2 cellular contexts compared by ENCODE assay signal in the genomic region with DNA sequence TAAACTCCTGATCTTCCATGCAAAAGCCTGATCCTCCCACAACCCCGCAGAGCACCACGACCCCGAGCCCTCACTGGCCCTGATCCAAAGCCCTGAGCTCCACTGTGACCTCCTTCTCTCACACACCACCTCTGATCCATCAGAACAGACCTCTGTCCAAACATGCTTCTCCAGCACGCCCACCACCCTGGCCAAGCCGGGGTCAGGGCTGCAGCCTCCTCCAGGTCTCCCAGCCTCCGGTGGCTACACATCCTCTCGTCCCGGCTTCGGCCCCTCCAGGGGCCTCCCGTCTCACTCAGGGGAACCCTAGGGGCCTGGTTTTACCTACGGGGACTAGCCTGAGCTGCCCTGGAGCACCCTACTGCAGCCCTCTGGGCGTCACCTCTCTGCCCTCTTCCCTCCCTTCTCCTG.
TF ChIP-seq lines count a peak whose summit lies in the region.

No MANE protein-coding gene starts in this region.

TF ChIP-seq in IMR-90, 13 proteins besides CTCF, POLR2A, EP300 and RAD21:
- TF ChIP-seq RFX5 (IDR thresholded peaks at IDR 0.05; ENCODE audit: low read depth, low read length) = no peak
- TF ChIP-seq FOS (IDR thresholded peaks at IDR 0.05; ENCODE audit: low read depth, low read length) = no peak
- TF ChIP-seq MXI1 (IDR thresholded peaks at IDR 0.05; ENCODE audit: borderline replicate concordance, low read depth, low read length) = no peak
- TF ChIP-seq BHLHE40 (IDR thresholded peaks at IDR 0.05; ENCODE audit: low read depth, low read length) = no peak
- TF ChIP-seq MAZ (IDR thresholded peaks at IDR 0.05; ENCODE audit: borderline replicate concordance, low read depth, low read length) = no peak
- no peak for TF ChIP-seq CHD1 (IDR thresholded peaks at IDR 0.05; ENCODE audit: low read depth, low read length)
- no peak for TF ChIP-seq USF2 (IDR thresholded peaks at IDR 0.05; ENCODE audit: low read depth, low read length)
- no peak for TF ChIP-seq SMC3 (IDR thresholded peaks at IDR 0.05; ENCODE audit: low read depth, low read length)
- no peak for TF ChIP-seq RCOR1 (IDR thresholded peaks at IDR 0.05; ENCODE audit: insufficient replicate concordance, low read length)
- TF ChIP-seq CEBPB (IDR thresholded peaks at IDR 0.05; ENCODE audit: low read depth, low read length) = no peak
- TF ChIP-seq NFE2L2 (IDR thresholded peaks at IDR 0.05; ENCODE audit: low read depth, low read length) = no peak
- TF ChIP-seq, protein P1, sequence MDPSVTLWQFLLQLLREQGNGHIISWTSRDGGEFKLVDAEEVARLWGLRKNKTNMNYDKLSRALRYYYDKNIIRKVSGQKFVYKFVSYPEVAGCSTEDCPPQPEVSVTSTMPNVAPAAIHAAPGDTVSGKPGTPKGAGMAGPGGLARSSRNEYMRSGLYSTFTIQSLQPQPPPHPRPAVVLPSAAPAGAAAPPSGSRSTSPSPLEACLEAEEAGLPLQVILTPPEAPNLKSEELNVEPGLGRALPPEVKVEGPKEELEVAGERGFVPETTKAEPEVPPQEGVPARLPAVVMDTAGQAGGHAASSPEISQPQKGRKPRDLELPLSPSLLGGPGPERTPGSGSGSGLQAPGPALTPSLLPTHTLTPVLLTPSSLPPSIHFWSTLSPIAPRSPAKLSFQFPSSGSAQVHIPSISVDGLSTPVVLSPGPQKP (IDR thresholded peaks at IDR 0.05; ENCODE audit: borderline replicate concordance, low read depth, low read length) = no peak
- TF ChIP-seq MAFK (IDR thresholded peaks at IDR 0.05; ENCODE audit: low read depth, low read length) = no peak

TF ChIP-seq in H1, 55 proteins besides CTCF, POLR2A, EP300 and RAD21:
- no peak for TF ChIP-seq TCF12 (IDR thresholded peaks at IDR 0.05; ENCODE audit: low read depth, low read length)
- TF ChIP-seq ATF2 (IDR thresholded peaks at IDR 0.05; ENCODE audit: low read length) = no peak
- TF ChIP-seq SRF (IDR thresholded peaks at IDR 0.05; ENCODE audit: low read depth, low read length) = no peak
- TF ChIP-seq NRF1 (IDR thresholded peaks at IDR 0.05; ENCODE audit: low read depth, low read length) = no peak
- TF ChIP-seq EZH2 (IDR thresholded peaks at IDR 0.05; ENCODE audit: low read depth, low read length, severe bottlenecking) = no peak
- TF ChIP-seq SIN3A (conservative IDR thresholded peaks at IDR 0.05 in 1 of 2, IDR thresholded peaks at IDR 0.05 in 1 of 2; ENCODE audit: low read depth in 1 of 2, low read length in 2 of 2) = no peak
- TF ChIP-seq JUND (IDR thresholded peaks at IDR 0.05; ENCODE audit: low read length) = no peak
- TF ChIP-seq BACH1 (IDR thresholded peaks at IDR 0.05; ENCODE audit: low read length) = no peak
- TF ChIP-seq SAP30 (IDR thresholded peaks at IDR 0.05; ENCODE audit: insufficient read depth, insufficient replicate concordance, low read length) = no peak
- no peak for TF ChIP-seq CEBPB (IDR thresholded peaks at IDR 0.05; ENCODE audit: low read depth, low read length)
- TF ChIP-seq, protein P2, sequence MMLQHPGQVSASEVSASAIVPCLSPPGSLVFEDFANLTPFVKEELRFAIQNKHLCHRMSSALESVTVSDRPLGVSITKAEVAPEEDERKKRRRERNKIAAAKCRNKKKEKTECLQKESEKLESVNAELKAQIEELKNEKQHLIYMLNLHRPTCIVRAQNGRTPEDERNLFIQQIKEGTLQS (IDR thresholded peaks at IDR 0.05; ENCODE audit: insufficient read depth, low read depth, low read length) = no peak
- TF ChIP-seq HDAC2 (IDR thresholded peaks at IDR 0.05; ENCODE audit: borderline replicate concordance in 1 of 2, low read depth in 2 of 2, low read length in 2 of 2) = no peak
- TF ChIP-seq GTF2F1 (IDR thresholded peaks at IDR 0.05; ENCODE audit: borderline replicate concordance, low read depth, low read length) = no peak
- TF ChIP-seq KDM4A (IDR thresholded peaks at IDR 0.05; ENCODE audit: low read depth, low read length, severe bottlenecking) = no peak
- TF ChIP-seq TAF7 (optimal IDR thresholded peaks at IDR 0.05; ENCODE audit: borderline replicate concordance, low read depth, low read length) = no peak
- no peak for TF ChIP-seq POLR2AphosphoS5 (IDR thresholded peaks at IDR 0.05; ENCODE audit: low read depth, low read length)
- no peak for TF ChIP-seq TAF1 (IDR thresholded peaks at IDR 0.05; ENCODE audit: low read depth, low read length)
